Comparison of ENCODE assay signal across 9 cellular contexts in genomic region chr10:22682237-22683192, GRCh38.
DNase-seq lines count a peak whose midpoint lies in the region; ATAC-seq, FAIRE-seq and TF ChIP-seq lines count a peak whose summit lies in the region.
"Had no signal": no experiment of that assay in that cellular context is flagged by ENCODE, and none has a peak within 500 bp of the region (broad histone marks: within the 10 kb centered on the region; RNA-seq: fewer than 3 reads in every experiment).

No MANE protein-coding gene starts in this region.

- H3K27ac ChIP-seq in HUES6 (ENCODE audit: low read depth, low read length) = peak overlapping the region; percentile 41; the same call in 1 of the 2 replicates
- H3K27ac ChIP-seq: parathyroid adenoma had no signal

- DNase-seq in GM18507 (ENCODE audit: extremely low spot score, insufficient read length, low read depth) (no peak), fibroblast of pulmonary artery (ENCODE audit: low read depth) (peak; percentile 76), NCI-H69 (lab: John Stamatoyannopoulos, UW) (no peak), DMS79 (lab: John Stamatoyannopoulos, UW) (no peak)
- peak; percentile 23 to 34 for DNase-seq in activated CD4-positive, alpha-beta T cell treated with anti-CD3 and anti-CD28 coated beads, Interleukin-2, amount 50 U/mL, for 4 hours
- DNase-seq in stimulated activated CD8-positive, alpha-beta memory T cell treated with anti-CD3 and anti-CD28 coated beads, Interleukin-4, amount 100 ng/mL, for 48 hours = peak; percentile 63

- H3K27me3 ChIP-seq in HUES6 (ENCODE audit: control insufficient read depth, insufficient read depth, low read length) = no peaks in the 10 kb centered on the region

- no peak for TF ChIP-seq CTCF in fibroblast of pulmonary artery (IDR thresholded peaks at IDR 0.05; ENCODE audit: low read length, missing control alignments)

- no peak overlapping the region for H3K9ac ChIP-seq in HUES6 (ENCODE audit: low read length)
- H3K9ac ChIP-seq: parathyroid adenoma had no signal

- no peaks in the 10 kb centered on the region for H3K9me3 ChIP-seq in HUES6 (ENCODE audit: control insufficient read depth, insufficient read depth, low read depth, low read length)

- peaks cover 36% of the 10 kb centered on the region for H3K4me1 ChIP-seq in HUES6 (ENCODE audit: control insufficient read depth, insufficient read depth, low read length)
- H3K4me1 ChIP-seq: parathyroid adenoma had no signal

- ATAC-seq in GM18870 (IDR thresholded peaks at IDR 0.05; ENCODE audit: unreplicated experiment) = no peak

- H3K4me3 ChIP-seq in HUES6 (ENCODE audit: low read depth, low read length) (no peak overlapping the region), fibroblast of pulmonary artery (replicated peaks; ENCODE audit: low read depth, low read length) (no peak overlapping the region)

- H3K36me3 ChIP-seq in HUES6 (ENCODE audit: control insufficient read depth, insufficient read depth, low read length) = no peaks in the 10 kb centered on the region

- peak; percentile 79 for FAIRE-seq in GM18507 (lab: Jason Lieb, UNC)

Comparison
In these comparisons a context has a peak if more than half of its experiments do, and no peak if none do; other contexts are left out.
1. DNase-seq: peak in activated CD4-positive, alpha-beta T cell treated with anti-CD3 and anti-CD28 coated beads, Interleukin-2, amount 50 U/mL, for 4 hours (2 of 2), fibroblast of pulmonary artery (single experiment) and stimulated activated CD8-positive, alpha-beta memory T cell treated with anti-CD3 and anti-CD28 coated beads, Interleukin-4, amount 100 ng/mL, for 48 hours (single experiment); none in GM18507 (single experiment), NCI-H69 (single experiment) and DMS79 (single experiment).